ENCODE assay signal across 8 cellular contexts in the genomic region with DNA sequence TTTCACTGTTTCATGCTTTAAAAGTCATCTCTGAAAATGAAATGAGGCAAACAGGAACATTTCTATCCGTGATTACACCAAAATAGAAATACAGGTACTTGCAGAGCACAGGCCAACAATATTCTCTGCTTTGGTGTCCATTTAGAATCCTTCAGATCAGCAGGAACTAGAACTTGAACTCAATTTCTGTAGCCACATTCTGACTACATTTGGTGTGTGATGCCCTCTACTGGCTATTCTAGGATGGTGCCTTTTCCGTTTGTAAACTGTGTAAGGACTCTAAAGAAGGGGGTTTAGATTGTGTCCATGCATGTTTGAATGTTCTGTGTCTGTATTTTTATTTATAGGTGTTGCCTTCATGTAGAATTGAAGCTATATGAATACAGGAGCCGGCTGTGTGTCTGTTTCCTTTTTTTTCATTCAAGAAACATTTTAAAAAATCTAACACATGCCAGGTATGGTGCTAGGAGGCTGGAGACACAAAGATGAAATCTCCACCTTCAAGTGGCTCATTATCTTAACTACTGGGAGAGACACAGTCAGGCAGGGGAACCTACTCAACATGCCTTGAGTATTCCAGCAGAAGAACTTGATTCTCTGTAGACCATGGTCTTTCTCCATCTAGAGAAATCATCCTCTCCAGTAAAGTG. TPM values are rescaled to one million over a fixed set of nuclear protein-coding genes. Genes with fewer than 3 reads are reported as not detected.
A peak's percentile ranks its signal among the peaks of the same experiment; 100 is the strongest.
DNase-seq lines count a peak whose midpoint lies in the region; ATAC-seq and TF ChIP-seq lines count a peak whose summit lies in the region.

No MANE protein-coding gene starts in this region.

- H3K9ac ChIP-seq in BLaER1 (no peak overlapping the region), mesenchymal stem cell (ENCODE audit: low read length) (no peak overlapping the region)

- H2AFZ ChIP-seq in mesenchymal stem cell (ENCODE audit: low read depth, low read length): no peak overlapping the region

- H2AK5ac ChIP-seq in mesenchymal stem cell (ENCODE audit: low read length, severe bottlenecking): peak overlapping the region; percentile 19

- TF ChIP-seq CTCF in WTC11 (IDR thresholded peaks at IDR 0.05) (peak; percentile 60), tibial nerve (IDR thresholded peaks at IDR 0.05) (peak; percentile 69 to 88 (median 86))

- H3K23ac ChIP-seq in mesenchymal stem cell (ENCODE audit: low read length in 2 of 2): no peak overlapping the region

- no peaks in the 10 kb centered on the region for H3K79me1 ChIP-seq in mesenchymal stem cell (replicated peaks; ENCODE audit: low read length, poor library complexity, severe bottlenecking)

- no peak overlapping the region for H3K14ac ChIP-seq in mesenchymal stem cell (ENCODE audit: low read length in 2 of 2)

- no peak overlapping the region for H3K4me3 Mint-ChIP-seq in WTC11
- no peak overlapping the region for H3K4me3 Mint-ChIP-seq in effector memory CD8-positive, alpha-beta T cell

- 0% methylated on average over 3 of the region's 3 CpGs for WGBS in mesenchymal stem cell
- WGBS in tibial nerve, 2 donors: 0% methylated on average over 3 of the region's 3 CpGs

- no peak overlapping the region for H4K8ac ChIP-seq in mesenchymal stem cell (ENCODE audit: low read length)

- H4K20me1 ChIP-seq in BLaER1: no peaks in the 10 kb centered on the region

- no peak overlapping the region for H3K27ac Mint-ChIP-seq in WTC11
- no peak overlapping the region for H3K27ac Mint-ChIP-seq in effector memory CD8-positive, alpha-beta T cell

- peaks cover 4% of the 10 kb centered on the region for H3K9me3 Mint-ChIP-seq in WTC11
- no peaks in the 10 kb centered on the region for H3K9me3 Mint-ChIP-seq in effector memory CD8-positive, alpha-beta T cell

- H3K4me3 ChIP-seq in BLaER1 (no peak overlapping the region), mesenchymal stem cell (ENCODE audit: insufficient read depth in 1 of 2, low read depth in 1 of 2, low read length in 2 of 2) (no peak overlapping the region), tibial nerve (no peak overlapping the region)

- TF ChIP-seq EP300 in tibial nerve (IDR thresholded peaks at IDR 0.05): peak in 1 of 2 donors; percentile 18

- H4K91ac ChIP-seq in mesenchymal stem cell (ENCODE audit: low read length): no peak overlapping the region

- ATAC-seq in GM18907 (IDR thresholded peaks at IDR 0.05; ENCODE audit: unreplicated experiment): peak; percentile 81
- peak; percentile 77 for ATAC-seq in HG03342 (IDR thresholded peaks at IDR 0.05; ENCODE audit: unreplicated experiment)
- peak; percentile 83 for ATAC-seq in WTC11
- ATAC-seq in effector memory CD8-positive, alpha-beta T cell (replicated peaks): peak; percentile 97

- POLR2A ChIA-PET in WTC11 (lab: Charles Lee): no interaction called here

- H2BK120ac ChIP-seq in mesenchymal stem cell (ENCODE audit: low read depth, low read length): no peak overlapping the region

- H3K9me3 ChIP-seq in BLaER1 (peaks cover 6% of the 10 kb centered on the region; the same call in 1 of the 2 replicates), mesenchymal stem cell (ENCODE audit: control insufficient read depth, low read length) (no peaks in the 10 kb centered on the region), tibial nerve (no peaks in the 10 kb centered on the region)

- peaks cover 4% of the 10 kb centered on the region; the same call in 1 of the 2 replicates for H3K36me3 Mint-ChIP-seq in WTC11
- no peaks in the 10 kb centered on the region for H3K36me3 Mint-ChIP-seq in effector memory CD8-positive, alpha-beta T cell (ENCODE audit: insufficient read depth)

- H3K4me1 ChIP-seq in BLaER1 (peaks cover 17% of the 10 kb centered on the region), mesenchymal stem cell (ENCODE audit: control insufficient read depth, insufficient read depth, low read depth, low read length) (no peaks in the 10 kb centered on the region), tibial nerve (peaks cover 0 to 13% (median 0%) of the 10 kb centered on the region in 4 donors)

- no peaks in the 10 kb centered on the region for H3K27me3 Mint-ChIP-seq in WTC11 (ENCODE audit: low read depth)
- H3K27me3 Mint-ChIP-seq in effector memory CD8-positive, alpha-beta T cell: peaks cover 12 to 13% of the 10 kb centered on the region in 2 donors

- H3K36me3 ChIP-seq in BLaER1 (no peaks in the 10 kb centered on the region), mesenchymal stem cell (ENCODE audit: control insufficient read depth in 1 of 2, insufficient read depth in 2 of 2, low read depth in 1 of 2, low read length in 2 of 2) (no peaks in the 10 kb centered on the region), tibial nerve (no peaks in the 10 kb centered on the region)

- CTCF ChIA-PET in WTC11 (lab: Charles Lee): interaction anchor here (1.1 kb wide), 1 partner anchor 186 kb away, joined by 3 read pairs; no protein-coding TSS in a partner anchor

- H3K4me1 Mint-ChIP-seq in WTC11: peaks cover 22% of the 10 kb centered on the region
- no peaks in the 10 kb centered on the region for H3K4me1 Mint-ChIP-seq in effector memory CD8-positive, alpha-beta T cell (ENCODE audit: low read depth in 2 of 2)

- H2BK5ac ChIP-seq in mesenchymal stem cell (ENCODE audit: low read depth, low read length, poor library complexity, severe bottlenecking): no peak overlapping the region

- no peak overlapping the region for H3K4ac ChIP-seq in mesenchymal stem cell (ENCODE audit: low read depth in 1 of 2, low read length in 2 of 2)

- H3K27me3 ChIP-seq in BLaER1: no peaks in the 10 kb centered on the region
- H3K27me3 ChIP-seq in mesenchymal stem cell (ENCODE audit: control insufficient read depth in 1 of 2, insufficient read depth in 1 of 2, low read length in 2 of 2): no peaks in the 10 kb centered on the region
- no peaks in the 10 kb centered on the region for H3K27me3 ChIP-seq in tibial nerve

- H3K18ac ChIP-seq in mesenchymal stem cell (ENCODE audit: low read depth in 1 of 2, low read length in 2 of 2): no peak overlapping the region

- no peak for TF ChIP-seq POLR2A in tibial nerve (IDR thresholded peaks at IDR 0.05)

- H3K4me2 ChIP-seq in BLaER1 (peak overlapping the region; percentile 3; the same call in 1 of the 2 replicates), mesenchymal stem cell (ENCODE audit: low read length, poor library complexity, severe bottlenecking) (no peak overlapping the region)

- H2BK15ac ChIP-seq in mesenchymal stem cell (ENCODE audit: low read depth, poor library complexity, severe bottlenecking): no peak overlapping the region

- H2BK12ac ChIP-seq in mesenchymal stem cell (ENCODE audit: low read length in 2 of 2): no peak overlapping the region

- peak; percentile 40 for DNase-seq in NCI-H345 treated with DMSO at 0.1 percent for 48 hours (lab: John Stamatoyannopoulos, UW; ENCODE audit: unreplicated experiment)
- DNase-seq in WTC11 (ENCODE audit: low spot score): peak; percentile 30
- peak; percentile 46 to 59 (median 53) for DNase-seq in effector memory CD8-positive, alpha-beta T cell
- peak; percentile 79 for DNase-seq in mesenchymal stem cell
- DNase-seq in tibial nerve (ENCODE audit: low spot score in 2 of 2): peak in 1 of 2 donors; percentile 85

- H3K27ac ChIP-seq in BLaER1 (no peak overlapping the region), mesenchymal stem cell (ENCODE audit: low read length, poor library complexity, severe bottlenecking) (no peak overlapping the region), tibial nerve (no peak overlapping the region)

TF ChIP-seq in WTC11, 78 proteins besides CTCF, POLR2A, EP300 and RAD21 (continues in another document):
- TF ChIP-seq, protein P1, sequence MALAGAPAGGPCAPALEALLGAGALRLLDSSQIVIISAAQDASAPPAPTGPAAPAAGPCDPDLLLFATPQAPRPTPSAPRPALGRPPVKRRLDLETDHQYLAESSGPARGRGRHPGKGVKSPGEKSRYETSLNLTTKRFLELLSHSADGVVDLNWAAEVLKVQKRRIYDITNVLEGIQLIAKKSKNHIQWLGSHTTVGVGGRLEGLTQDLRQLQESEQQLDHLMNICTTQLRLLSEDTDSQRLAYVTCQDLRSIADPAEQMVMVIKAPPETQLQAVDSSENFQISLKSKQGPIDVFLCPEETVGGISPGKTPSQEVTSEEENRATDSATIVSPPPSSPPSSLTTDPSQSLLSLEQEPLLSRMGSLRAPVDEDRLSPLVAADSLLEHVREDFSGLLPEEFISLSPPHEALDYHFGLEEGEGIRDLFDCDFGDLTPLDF (CRISPR knock-in tag; IDR thresholded peaks at IDR 0.05): no peak
- TF ChIP-seq SP1 (CRISPR knock-in tag; conservative IDR thresholded peaks at IDR 0.05): no peak
- no peak for TF ChIP-seq FOXJ3 (CRISPR knock-in tag; IDR thresholded peaks at IDR 0.05; ENCODE audit: borderline replicate concordance)
- TF ChIP-seq ZNF232 (CRISPR knock-in tag; IDR thresholded peaks at IDR 0.05): no peak
- no peak for TF ChIP-seq SMAD4 (CRISPR knock-in tag; IDR thresholded peaks at IDR 0.05)
- TF ChIP-seq, protein P2, sequence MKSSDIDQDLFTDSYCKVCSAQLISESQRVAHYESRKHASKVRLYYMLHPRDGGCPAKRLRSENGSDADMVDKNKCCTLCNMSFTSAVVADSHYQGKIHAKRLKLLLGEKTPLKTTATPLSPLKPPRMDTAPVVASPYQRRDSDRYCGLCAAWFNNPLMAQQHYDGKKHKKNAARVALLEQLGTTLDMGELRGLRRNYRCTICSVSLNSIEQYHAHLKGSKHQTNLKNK (CRISPR knock-in tag; IDR thresholded peaks at IDR 0.05): no peak
- TF ChIP-seq, protein P3, sequence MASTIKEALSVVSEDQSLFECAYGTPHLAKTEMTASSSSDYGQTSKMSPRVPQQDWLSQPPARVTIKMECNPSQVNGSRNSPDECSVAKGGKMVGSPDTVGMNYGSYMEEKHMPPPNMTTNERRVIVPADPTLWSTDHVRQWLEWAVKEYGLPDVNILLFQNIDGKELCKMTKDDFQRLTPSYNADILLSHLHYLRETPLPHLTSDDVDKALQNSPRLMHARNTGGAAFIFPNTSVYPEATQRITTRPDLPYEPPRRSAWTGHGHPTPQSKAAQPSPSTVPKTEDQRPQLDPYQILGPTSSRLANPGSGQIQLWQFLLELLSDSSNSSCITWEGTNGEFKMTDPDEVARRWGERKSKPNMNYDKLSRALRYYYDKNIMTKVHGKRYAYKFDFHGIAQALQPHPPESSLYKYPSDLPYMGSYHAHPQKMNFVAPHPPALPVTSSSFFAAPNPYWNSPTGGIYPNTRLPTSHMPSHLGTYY (CRISPR knock-in tag; IDR thresholded peaks at IDR 0.05): no peak
- TF ChIP-seq EMX1 (CRISPR knock-in tag; IDR thresholded peaks at IDR 0.05): no peak
- TF ChIP-seq NFATC4 (CRISPR knock-in tag; IDR thresholded peaks at IDR 0.05): no peak
- TF ChIP-seq CREM (CRISPR knock-in tag; IDR thresholded peaks at IDR 0.05): no peak

RNA-seq across cellular contexts. Expression of a gene that starts 7.6 kb away (rescaled TPM):
- total RNA-seq in WTC11 (2021): 27.8 to 32.7 TPM (median 28.5 TPM) in 3 replicates
- polyA plus RNA-seq in mesenchymal stem cell (2013, experiment 1 of 2): 15.3 TPM
- 15.0 TPM for polyA plus RNA-seq in mesenchymal stem cell (2013, experiment 2 of 2)
- 10 to 100 TPM; 16.5 to 27.4 (median 24.2) TPM for total RNA-seq in tibial nerve
